In the genomic region with DNA sequence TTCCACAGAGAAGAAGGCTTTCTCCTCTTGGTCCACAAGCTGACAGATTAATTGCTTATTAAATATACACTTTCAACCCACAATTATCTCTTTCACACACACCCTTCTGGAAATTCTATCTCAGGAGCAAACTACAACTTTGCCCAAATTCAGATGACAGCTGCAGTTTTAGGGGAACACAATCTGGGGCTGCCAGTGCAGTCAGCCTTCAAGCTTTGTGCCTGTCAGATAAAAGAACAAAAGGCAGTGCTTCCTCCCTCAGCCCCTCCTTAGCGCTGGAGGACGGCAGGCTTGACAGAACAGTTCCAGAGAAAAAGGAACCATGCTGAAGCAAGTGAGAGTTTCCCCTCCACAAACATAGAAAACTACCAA, we compare ENCODE assay signal across 1 cellular context.
TF ChIP-seq lines count a peak whose summit lies in the region.

No MANE protein-coding gene starts in this region.

TF ChIP-seq in K562, 482 proteins besides CTCF, POLR2A, EP300 and RAD21 (continued from another document and continues in another):
- TF ChIP-seq, protein P1, sequence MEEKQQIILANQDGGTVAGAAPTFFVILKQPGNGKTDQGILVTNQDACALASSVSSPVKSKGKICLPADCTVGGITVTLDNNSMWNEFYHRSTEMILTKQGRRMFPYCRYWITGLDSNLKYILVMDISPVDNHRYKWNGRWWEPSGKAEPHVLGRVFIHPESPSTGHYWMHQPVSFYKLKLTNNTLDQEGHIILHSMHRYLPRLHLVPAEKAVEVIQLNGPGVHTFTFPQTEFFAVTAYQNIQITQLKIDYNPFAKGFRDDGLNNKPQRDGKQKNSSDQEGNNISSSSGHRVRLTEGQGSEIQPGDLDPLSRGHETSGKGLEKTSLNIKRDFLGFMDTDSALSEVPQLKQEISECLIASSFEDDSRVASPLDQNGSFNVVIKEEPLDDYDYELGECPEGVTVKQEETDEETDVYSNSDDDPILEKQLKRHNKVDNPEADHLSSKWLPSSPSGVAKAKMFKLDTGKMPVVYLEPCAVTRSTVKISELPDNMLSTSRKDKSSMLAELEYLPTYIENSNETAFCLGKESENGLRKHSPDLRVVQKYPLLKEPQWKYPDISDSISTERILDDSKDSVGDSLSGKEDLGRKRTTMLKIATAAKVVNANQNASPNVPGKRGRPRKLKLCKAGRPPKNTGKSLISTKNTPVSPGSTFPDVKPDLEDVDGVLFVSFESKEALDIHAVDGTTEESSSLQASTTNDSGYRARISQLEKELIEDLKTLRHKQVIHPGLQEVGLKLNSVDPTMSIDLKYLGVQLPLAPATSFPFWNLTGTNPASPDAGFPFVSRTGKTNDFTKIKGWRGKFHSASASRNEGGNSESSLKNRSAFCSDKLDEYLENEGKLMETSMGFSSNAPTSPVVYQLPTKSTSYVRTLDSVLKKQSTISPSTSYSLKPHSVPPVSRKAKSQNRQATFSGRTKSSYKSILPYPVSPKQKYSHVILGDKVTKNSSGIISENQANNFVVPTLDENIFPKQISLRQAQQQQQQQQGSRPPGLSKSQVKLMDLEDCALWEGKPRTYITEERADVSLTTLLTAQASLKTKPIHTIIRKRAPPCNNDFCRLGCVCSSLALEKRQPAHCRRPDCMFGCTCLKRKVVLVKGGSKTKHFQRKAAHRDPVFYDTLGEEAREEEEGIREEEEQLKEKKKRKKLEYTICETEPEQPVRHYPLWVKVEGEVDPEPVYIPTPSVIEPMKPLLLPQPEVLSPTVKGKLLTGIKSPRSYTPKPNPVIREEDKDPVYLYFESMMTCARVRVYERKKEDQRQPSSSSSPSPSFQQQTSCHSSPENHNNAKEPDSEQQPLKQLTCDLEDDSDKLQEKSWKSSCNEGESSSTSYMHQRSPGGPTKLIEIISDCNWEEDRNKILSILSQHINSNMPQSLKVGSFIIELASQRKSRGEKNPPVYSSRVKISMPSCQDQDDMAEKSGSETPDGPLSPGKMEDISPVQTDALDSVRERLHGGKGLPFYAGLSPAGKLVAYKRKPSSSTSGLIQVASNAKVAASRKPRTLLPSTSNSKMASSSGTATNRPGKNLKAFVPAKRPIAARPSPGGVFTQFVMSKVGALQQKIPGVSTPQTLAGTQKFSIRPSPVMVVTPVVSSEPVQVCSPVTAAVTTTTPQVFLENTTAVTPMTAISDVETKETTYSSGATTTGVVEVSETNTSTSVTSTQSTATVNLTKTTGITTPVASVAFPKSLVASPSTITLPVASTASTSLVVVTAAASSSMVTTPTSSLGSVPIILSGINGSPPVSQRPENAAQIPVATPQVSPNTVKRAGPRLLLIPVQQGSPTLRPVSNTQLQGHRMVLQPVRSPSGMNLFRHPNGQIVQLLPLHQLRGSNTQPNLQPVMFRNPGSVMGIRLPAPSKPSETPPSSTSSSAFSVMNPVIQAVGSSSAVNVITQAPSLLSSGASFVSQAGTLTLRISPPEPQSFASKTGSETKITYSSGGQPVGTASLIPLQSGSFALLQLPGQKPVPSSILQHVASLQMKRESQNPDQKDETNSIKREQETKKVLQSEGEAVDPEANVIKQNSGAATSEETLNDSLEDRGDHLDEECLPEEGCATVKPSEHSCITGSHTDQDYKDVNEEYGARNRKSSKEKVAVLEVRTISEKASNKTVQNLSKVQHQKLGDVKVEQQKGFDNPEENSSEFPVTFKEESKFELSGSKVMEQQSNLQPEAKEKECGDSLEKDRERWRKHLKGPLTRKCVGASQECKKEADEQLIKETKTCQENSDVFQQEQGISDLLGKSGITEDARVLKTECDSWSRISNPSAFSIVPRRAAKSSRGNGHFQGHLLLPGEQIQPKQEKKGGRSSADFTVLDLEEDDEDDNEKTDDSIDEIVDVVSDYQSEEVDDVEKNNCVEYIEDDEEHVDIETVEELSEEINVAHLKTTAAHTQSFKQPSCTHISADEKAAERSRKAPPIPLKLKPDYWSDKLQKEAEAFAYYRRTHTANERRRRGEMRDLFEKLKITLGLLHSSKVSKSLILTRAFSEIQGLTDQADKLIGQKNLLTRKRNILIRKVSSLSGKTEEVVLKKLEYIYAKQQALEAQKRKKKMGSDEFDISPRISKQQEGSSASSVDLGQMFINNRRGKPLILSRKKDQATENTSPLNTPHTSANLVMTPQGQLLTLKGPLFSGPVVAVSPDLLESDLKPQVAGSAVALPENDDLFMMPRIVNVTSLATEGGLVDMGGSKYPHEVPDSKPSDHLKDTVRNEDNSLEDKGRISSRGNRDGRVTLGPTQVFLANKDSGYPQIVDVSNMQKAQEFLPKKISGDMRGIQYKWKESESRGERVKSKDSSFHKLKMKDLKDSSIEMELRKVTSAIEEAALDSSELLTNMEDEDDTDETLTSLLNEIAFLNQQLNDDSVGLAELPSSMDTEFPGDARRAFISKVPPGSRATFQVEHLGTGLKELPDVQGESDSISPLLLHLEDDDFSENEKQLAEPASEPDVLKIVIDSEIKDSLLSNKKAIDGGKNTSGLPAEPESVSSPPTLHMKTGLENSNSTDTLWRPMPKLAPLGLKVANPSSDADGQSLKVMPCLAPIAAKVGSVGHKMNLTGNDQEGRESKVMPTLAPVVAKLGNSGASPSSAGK (IDR thresholded peaks at IDR 0.05): no peak
- TF ChIP-seq RBM22 (IDR thresholded peaks at IDR 0.05; ENCODE audit: low read depth, low read length, poor library complexity, severe bottlenecking): no peak
- TF ChIP-seq ZNF551 (CRISPR knock-in tag; IDR thresholded peaks at IDR 0.05): no peak
- TF ChIP-seq SMAD4 (CRISPR knock-in tag; conservative IDR thresholded peaks at IDR 0.05): peak; percentile 61; the same call in 1 of the 2 replicates
- TF ChIP-seq SOX6 (IDR thresholded peaks at IDR 0.05): peak; percentile 96
- no peak for TF ChIP-seq NR1H2 (CRISPR knock-in tag; IDR thresholded peaks at IDR 0.05)
- TF ChIP-seq HDAC2 (IDR thresholded peaks at IDR 0.05): peak; percentile 62; the same call in 1 of the 2 replicates
- no peak for TF ChIP-seq THAP12 (CRISPR knock-in tag; IDR thresholded peaks at IDR 0.05)
- TF ChIP-seq, protein P2, sequence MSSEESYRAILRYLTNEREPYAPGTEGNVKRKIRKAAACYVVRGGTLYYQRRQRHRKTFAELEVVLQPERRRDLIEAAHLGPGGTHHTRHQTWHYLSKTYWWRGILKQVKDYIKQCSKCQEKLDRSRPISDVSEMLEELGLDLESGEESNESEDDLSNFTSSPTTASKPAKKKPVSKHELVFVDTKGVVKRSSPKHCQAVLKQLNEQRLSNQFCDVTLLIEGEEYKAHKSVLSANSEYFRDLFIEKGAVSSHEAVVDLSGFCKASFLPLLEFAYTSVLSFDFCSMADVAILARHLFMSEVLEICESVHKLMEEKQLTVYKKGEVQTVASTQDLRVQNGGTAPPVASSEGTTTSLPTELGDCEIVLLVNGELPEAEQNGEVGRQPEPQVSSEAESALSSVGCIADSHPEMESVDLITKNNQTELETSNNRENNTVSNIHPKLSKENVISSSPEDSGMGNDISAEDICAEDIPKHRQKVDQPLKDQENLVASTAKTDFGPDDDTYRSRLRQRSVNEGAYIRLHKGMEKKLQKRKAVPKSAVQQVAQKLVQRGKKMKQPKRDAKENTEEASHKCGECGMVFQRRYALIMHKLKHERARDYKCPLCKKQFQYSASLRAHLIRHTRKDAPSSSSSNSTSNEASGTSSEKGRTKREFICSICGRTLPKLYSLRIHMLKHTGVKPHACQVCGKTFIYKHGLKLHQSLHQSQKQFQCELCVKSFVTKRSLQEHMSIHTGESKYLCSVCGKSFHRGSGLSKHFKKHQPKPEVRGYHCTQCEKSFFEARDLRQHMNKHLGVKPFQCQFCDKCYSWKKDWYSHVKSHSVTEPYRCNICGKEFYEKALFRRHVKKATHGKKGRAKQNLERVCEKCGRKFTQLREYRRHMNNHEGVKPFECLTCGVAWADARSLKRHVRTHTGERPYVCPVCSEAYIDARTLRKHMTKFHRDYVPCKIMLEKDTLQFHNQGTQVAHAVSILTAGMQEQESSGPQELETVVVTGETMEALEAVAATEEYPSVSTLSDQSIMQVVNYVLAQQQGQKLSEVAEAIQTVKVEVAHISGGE (CRISPR knock-in tag; IDR thresholded peaks at IDR 0.05): peak in 1 of 3 experiments; percentile 71; a peak in 2 of 6 replicates
- TF ChIP-seq ID3 (CRISPR knock-in tag; IDR thresholded peaks at IDR 0.05): no peak
- no peak for TF ChIP-seq ID3 (tag; IDR thresholded peaks at IDR 0.05)
- TF ChIP-seq ZNF212 (CRISPR knock-in tag; IDR thresholded peaks at IDR 0.05): no peak
- no peak for TF ChIP-seq FOXK1 (CRISPR knock-in tag; IDR thresholded peaks at IDR 0.05; ENCODE audit: borderline replicate concordance)
- TF ChIP-seq LCOR (CRISPR knock-in tag; IDR thresholded peaks at IDR 0.05): peak; percentile 69; the same call in 1 of the 2 replicates
- no peak for TF ChIP-seq ZNF785 (CRISPR knock-in tag; IDR thresholded peaks at IDR 0.05)
- TF ChIP-seq GTF3C2 (IDR thresholded peaks at IDR 0.05; ENCODE audit: borderline replicate concordance, extremely low read depth, insufficient read length): no peak
- TF ChIP-seq ZMIZ1 (IDR thresholded peaks at IDR 0.05; ENCODE audit: low read depth in 2 of 2, low read length in 2 of 2): 0 out of 4 replicates have a peak, but pooled peaks of 1 of the 2 experiments have one; percentile 39
- no peak for TF ChIP-seq KAT7 (CRISPR knock-in tag; IDR thresholded peaks at IDR 0.05; ENCODE audit: borderline replicate concordance)
- no peak for TF ChIP-seq JUND (IDR thresholded peaks at IDR 0.05; ENCODE audit: borderline replicate concordance, low read depth, low read length)
- no peak for TF ChIP-seq JUND (tag; IDR thresholded peaks at IDR 0.05; ENCODE audit: borderline replicate concordance, low read depth, low read length)
- peak; percentile 34; the same call in 1 of the 2 replicates for TF ChIP-seq ZNF395 (CRISPR knock-in tag; IDR thresholded peaks at IDR 0.05)
- no peak for TF ChIP-seq XRCC4 (IDR thresholded peaks at IDR 0.05; ENCODE audit: extremely low read depth, insufficient read depth, insufficient read length)
- TF ChIP-seq POLR2AphosphoS5 (IDR thresholded peaks at IDR 0.05; ENCODE audit: control insufficient read depth, insufficient read depth, low read depth, low read length): peak; percentile 87
